In the genomic region with DNA sequence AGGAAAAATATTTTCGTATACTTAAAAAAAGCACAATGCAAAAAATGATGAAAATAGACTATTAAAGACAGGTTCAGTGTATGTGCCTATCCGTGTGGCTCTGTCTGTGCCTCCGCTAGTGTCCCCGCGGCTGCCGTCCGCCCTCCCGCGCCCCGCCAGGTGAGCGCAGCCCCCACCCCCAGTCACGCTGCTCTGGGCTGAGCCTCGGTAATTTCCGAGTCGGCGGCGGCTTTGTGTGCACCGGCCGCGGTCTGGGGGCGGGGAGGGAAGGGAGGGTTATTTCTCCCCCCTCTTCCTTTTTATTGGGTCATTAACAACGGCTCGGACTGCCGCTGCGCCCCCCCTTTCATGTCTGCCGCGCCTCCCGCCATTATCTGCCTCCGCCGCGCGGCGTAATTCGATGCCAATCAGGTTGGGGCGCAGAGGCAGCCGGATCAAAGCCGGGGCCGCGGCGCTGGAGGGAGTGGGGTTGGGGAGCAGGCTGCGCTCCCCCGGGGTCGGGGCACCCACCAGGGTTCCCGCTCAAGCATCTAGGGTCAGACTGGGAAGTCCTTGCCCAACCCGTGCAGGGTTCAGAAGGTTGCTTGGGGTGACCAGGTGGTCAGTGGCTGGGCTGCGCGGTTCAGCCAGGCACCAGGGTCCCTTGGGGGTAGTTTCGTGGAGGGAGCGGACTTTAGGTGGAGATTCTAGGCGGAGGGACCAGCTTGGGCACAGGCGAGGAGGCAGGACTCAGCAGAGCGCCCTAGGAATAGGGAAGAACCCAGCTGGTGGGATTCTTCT, we compare ENCODE assay signal across 10 cellular contexts. TPM values are rescaled to one million over a fixed set of nuclear protein-coding genes. Genes with fewer than 3 reads are reported as not detected.
DNase-seq lines count a peak whose midpoint lies in the region; ATAC-seq and TF ChIP-seq lines count a peak whose summit lies in the region.
"Had no signal": no experiment of that assay in that cellular context is flagged by ENCODE, and none has a peak within 500 bp of the region (broad histone marks: within the 10 kb centered on the region; RNA-seq: fewer than 3 reads in every experiment).

No MANE protein-coding gene starts in this region.

- H3K56ac ChIP-seq in H9 (ENCODE audit: insufficient read length, low read depth, low read length): no peak overlapping the region

- H3K27ac Mint-ChIP-seq in H9 (no peak overlapping the region), naive B cell (peak overlapping the region; percentile 63 to 90 (median 81))
- H3K27ac Mint-ChIP-seq: activated T-helper 2 cell treated with anti-CD3 and anti-CD28 coated beads, Interferon-gamma antibody, Interleukin-2, Interleukin-4, amounts not matched to agents 10 μg/mL and 5 μg/mL and 100 μg/mL, durations not matched to agents 14 hours and 24 hours and 36 hours had no signal

- peaks cover 10% of the 10 kb centered on the region for H3K23me2 ChIP-seq in H9 (ENCODE audit: insufficient read length, low read depth, low read length, poor library complexity, severe bottlenecking)

- H3K4me1 Mint-ChIP-seq in H9: peaks cover 29 to 38% of the 10 kb centered on the region in 2 experiments
- peaks cover 57 to 71% (median 67%) of the 10 kb centered on the region in 3 donors for H3K4me1 Mint-ChIP-seq in naive B cell

- no CpG with 5 or more reads among the region's 52 CpGs for WGBS in H9 (ENCODE audit: extremely low coverage, insufficient read length, low lambda C conversion rate)

- intact Hi-C loops in sciatic nerve (cut with DNase I): no loop called here

- H3K27ac ChIP-seq in H9 (ENCODE audit: insufficient read length, low read depth, low read length) (no peak overlapping the region), angular gyrus (ENCODE audit: low read depth, low read length) (peak overlapping the region; percentile 66)

- H3T11ph ChIP-seq in H9 (ENCODE audit: low read length): no peak overlapping the region

- peaks cover 31% of the 10 kb centered on the region for H3K27me3 ChIP-seq in H9 (ENCODE audit: insufficient read depth, low read length)

- no peak overlapping the region for H2BK20ac ChIP-seq in H9 (ENCODE audit: low read depth, low read length, poor library complexity, severe bottlenecking)

- H3K4me3 Mint-ChIP-seq in H9 (peak overlapping the region; percentile 51 to 73), naive B cell (peak overlapping the region; percentile 36 to 89 (median 78))

- no peaks in the 10 kb centered on the region; a peak in 1 of 5 replicates for H3K9me3 Mint-ChIP-seq in H9
- no peaks in the 10 kb centered on the region for H3K9me3 Mint-ChIP-seq in naive B cell
- H3K9me3 Mint-ChIP-seq: activated T-helper 2 cell treated with anti-CD3 and anti-CD28 coated beads, Interferon-gamma antibody, Interleukin-2, Interleukin-4, amounts not matched to agents 10 μg/mL and 5 μg/mL and 100 μg/mL, durations not matched to agents 14 hours and 24 hours and 36 hours had no signal

- no peak overlapping the region for H4K91ac ChIP-seq in H9 (ENCODE audit: insufficient read length, low read depth, low read length)

- no peak for TF ChIP-seq CTCF in H9 (conservative IDR thresholded peaks at IDR 0.05)

- no peak overlapping the region for H3K18ac ChIP-seq in H9 (ENCODE audit: insufficient read length, low read depth, low read length)

- ATAC-seq in naive B cell (ENCODE audit: low read depth in 2 of 2) (peak; percentile 83), GM19395 (IDR thresholded peaks at IDR 0.05; ENCODE audit: unreplicated experiment) (no peak), sciatic nerve (no peak)

- H4K5ac ChIP-seq in H9 (ENCODE audit: insufficient read length, low read depth, low read length): no peak overlapping the region

- peak overlapping the region; percentile 85 for H3K4me2 ChIP-seq in H9 (ENCODE audit: insufficient read depth, insufficient read length, low read length)

- no peak overlapping the region for H2BK120ac ChIP-seq in H9 (ENCODE audit: low read depth, low read length, poor library complexity, severe bottlenecking)

- no peak overlapping the region for H2AK5ac ChIP-seq in H9 (ENCODE audit: insufficient read length, low read length)

- no peak overlapping the region for H2BK5ac ChIP-seq in H9 (ENCODE audit: insufficient read length, low read length)

- H3K36me3 Mint-ChIP-seq in H9 (ENCODE audit: insufficient read depth in 1 of 3, low read depth in 3 of 3) (no peaks in the 10 kb centered on the region; a peak in 1 of 7 replicates), naive B cell (no peaks in the 10 kb centered on the region)

- H3K14ac ChIP-seq in H9 (ENCODE audit: insufficient read depth, low read length): no peak overlapping the region

- H3K9me3 ChIP-seq in H9 (ENCODE audit: control insufficient read depth, low read depth, low read length): no peaks in the 10 kb centered on the region

- no peak overlapping the region for H2BK12ac ChIP-seq in H9 (ENCODE audit: insufficient read length, low read depth, low read length)

- H3K27me3 Mint-ChIP-seq in H9 (ENCODE audit: low read depth) (peaks cover 98% of the 10 kb centered on the region), naive B cell (peaks cover 10 to 14% (median 12%) of the 10 kb centered on the region in 3 donors)

- H2AFZ ChIP-seq in H9 (ENCODE audit: low read length): no peak overlapping the region

- no peak overlapping the region for H4K8ac ChIP-seq in H9 (replicated peaks; ENCODE audit: insufficient read length, low read depth, low read length)

- H3K4ac ChIP-seq in H9 (ENCODE audit: low read depth, low read length): no peak overlapping the region

- no peaks in the 10 kb centered on the region for H3K79me2 ChIP-seq in H9 (ENCODE audit: insufficient read depth, low read length)

- H4K20me1 ChIP-seq in H9 (ENCODE audit: control insufficient read depth, insufficient read depth, insufficient read length): no peaks in the 10 kb centered on the region

- no peak overlapping the region for H3K9ac ChIP-seq in H9 (ENCODE audit: extremely low read depth, insufficient read length, low read length)

- no peaks in the 10 kb centered on the region for H3K4me1 ChIP-seq in H9 (ENCODE audit: insufficient read depth, low read length)

- H3K23ac ChIP-seq in H9 (ENCODE audit: insufficient read length, low read depth, low read length): no peak overlapping the region

- H3K79me1 ChIP-seq in H9 (ENCODE audit: insufficient read depth, low read depth, low read length, poor library complexity, severe bottlenecking): no peaks in the 10 kb centered on the region

- no peak overlapping the region for H2BK15ac ChIP-seq in H9 (ENCODE audit: low read depth, low read length)

- DNase-seq in COLO668 (lab: John Stamatoyannopoulos, UW; ENCODE audit: unreplicated experiment) (peak; percentile 24), H9 (no peak), naive B cell (peak; percentile 74), Kasumi-1 (lab: John Stamatoyannopoulos, UW) (no peak), sciatic nerve (ENCODE audit: low spot score) (no peak), CD1c-positive myeloid dendritic cell (ENCODE audit: extremely low spot score) (no peak)
- DNase-seq: NCI-H187 treated with DMSO at 0.1 percent for 48 hours had no signal

RNA-seq across cellular contexts. Expression of a gene that starts 39.5 kb away (rescaled TPM):
- 0.09 and 0.22 TPM in 2 replicates for total RNA-seq in H9 (2021)
- polyA plus RNA-seq in naive B cell (ENCODE audit: low read depth in 6 of 6): not detected
- total RNA-seq in sciatic nerve: 0.53 TPM
- total RNA-seq: activated T-helper 2 cell treated with anti-CD3 and anti-CD28 coated beads, Interferon-gamma antibody, Interleukin-2, Interleukin-4, amounts not matched to agents 10 μg/mL and 5 μg/mL and 100 μg/mL, durations not matched to agents 14 hours and 24 hours and 36 hours had no signal

Comparison
In these comparisons a context has a peak if more than half of its experiments do, and no peak if none do; other contexts are left out.
1. DNase-seq: peak in COLO668 (single experiment) and naive B cell (single experiment); none in H9 (single experiment), Kasumi-1 (0 of 2), sciatic nerve (single experiment) and CD1c-positive myeloid dendritic cell (single experiment).
2. H3K27ac Mint-ChIP-seq: peak in naive B cell (6 of 6); none in H9 (0 of 3).
3. ATAC-seq: peak in naive B cell (2 of 2); none in GM19395 (single experiment) and sciatic nerve (single experiment).